8 cellular contexts compared by ENCODE assay signal in genomic region chr15:40769310-40770146, GRCh38. TPM values are rescaled to one million over a fixed set of nuclear protein-coding genes. Genes with fewer than 3 reads are reported as not detected.
DNase-seq lines count a peak whose midpoint lies in the region; ATAC-seq and TF ChIP-seq lines count a peak whose summit lies in the region.

A gene with protein sequence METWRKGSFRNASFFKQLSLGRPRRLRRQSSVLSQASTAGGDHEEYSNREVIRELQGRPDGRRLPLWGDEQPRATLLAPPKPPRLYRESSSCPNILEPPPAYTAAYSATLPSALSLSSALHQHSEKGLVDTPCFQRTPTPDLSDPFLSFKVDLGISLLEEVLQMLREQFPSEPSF (plus strand): TSS chr15:40769980. CDS start chr15:40770496, 516 bp downstream.

- TF ChIP-seq EP300 in gastroesophageal sphincter (IDR thresholded peaks at IDR 0.05), result no peak

- DNase-seq in NCI-H69 (lab: John Stamatoyannopoulos, UW) (peak; percentile 97), GM19240 (ENCODE audit: insufficient read length, low spot score) (no peak)
- peak; percentile 76 for DNase-seq in activated T-cell treated with anti-CD3 and anti-CD28 coated beads, Interleukin-2, amount 50 U/mL, for 24 hours
- DNase-seq in stimulated activated CD4-positive, alpha-beta T cell treated with anti-CD3 and anti-CD28 coated beads, Interleukin-12 subunit alpha, Interleukin-12 subunit beta, amount 100 ng/mL, for 24 hours (ENCODE audit: low read depth in 2 of 2), result peak; percentile 45 to 52

- H3K27ac ChIP-seq in gastroesophageal sphincter, result peak within 1 kb of the TSS in 3 of 4 donors; percentile 42 to 66 (median 51)

- peaks cover 0 to 41% (median 9%) of the 10 kb centered on the region in 3 donors for H3K4me1 ChIP-seq in gastroesophageal sphincter

- TF ChIP-seq CTCF in gastroesophageal sphincter (IDR thresholded peaks at IDR 0.05), result no peak

- H3K27me3 ChIP-seq in gastroesophageal sphincter, result no peaks in the 10 kb centered on the region

- peaks cover 49% of the 10 kb centered on the region for H3K4me1 Mint-ChIP-seq in activated T-cell treated with anti-CD3 and anti-CD28 coated beads, Interleukin-2, amount 50 U/mL, for 24 hours (ENCODE audit: low read depth)

- H3K36me3 Mint-ChIP-seq in activated T-cell treated with anti-CD3 and anti-CD28 coated beads, Interleukin-2, amount 50 U/mL, for 24 hours (ENCODE audit: low read depth), result peaks cover 65% of the 10 kb centered on the region

- no peaks in the 10 kb centered on the region for H3K27me3 Mint-ChIP-seq in activated T-cell treated with anti-CD3 and anti-CD28 coated beads, Interleukin-2, amount 50 U/mL, for 24 hours

- peak within 1 kb of the TSS; percentile 94 for H3K27ac Mint-ChIP-seq in activated T-cell treated with anti-CD3 and anti-CD28 coated beads, Interleukin-2, amount 50 U/mL, for 24 hours

- no peaks in the 10 kb centered on the region for H3K9me3 Mint-ChIP-seq in activated T-cell treated with anti-CD3 and anti-CD28 coated beads, Interleukin-2, amount 50 U/mL, for 24 hours

- ATAC-seq in GM18505 (IDR thresholded peaks at IDR 0.05; ENCODE audit: unreplicated experiment) (peak; percentile 42), HG02763 (IDR thresholded peaks at IDR 0.05; ENCODE audit: unreplicated experiment) (peak; percentile 40), gastroesophageal sphincter (no peak), GM21528 (IDR thresholded peaks at IDR 0.05; ENCODE audit: low FRiP score, unreplicated experiment) (no peak)

- peak within 1 kb of the TSS; percentile 53 for H3K4me3 Mint-ChIP-seq in activated T-cell treated with anti-CD3 and anti-CD28 coated beads, Interleukin-2, amount 50 U/mL, for 24 hours

- peaks cover 0 to 76% of the 10 kb centered on the region in 2 donors for H3K36me3 ChIP-seq in gastroesophageal sphincter

- no peaks in the 10 kb centered on the region for H3K9me3 ChIP-seq in gastroesophageal sphincter

- TF ChIP-seq POLR2A in GM18505 (IDR thresholded peaks at IDR 0.05; ENCODE audit: borderline replicate concordance, extremely low read depth, insufficient read depth, insufficient read length), result no peak
- no peak for TF ChIP-seq POLR2A in gastroesophageal sphincter (IDR thresholded peaks at IDR 0.05)

- H3K4me3 ChIP-seq in gastroesophageal sphincter, result no peak within 1 kb of the TSS

- WGBS in gastroesophageal sphincter (ENCODE audit: low coverage in 1 of 2), 2 donors, result 60 to 81% methylated on average over 3 to 5 of the region's 27 CpGs

RNA-seq across cellular contexts. Expression of the gene that starts here (rescaled TPM):
- under 1 TPM; 0.16 to 0.42 (median 0.31) TPM for total RNA-seq in gastroesophageal sphincter

Comparison
In these comparisons a context has a peak if more than half of its experiments do, and no peak if none do; other contexts are left out.
1. ATAC-seq: peak in GM18505 (single experiment) and HG02763 (single experiment); none in gastroesophageal sphincter (single experiment) and GM21528 (single experiment).